ENCODE assay signal across 9 cellular contexts in the genomic region with DNA sequence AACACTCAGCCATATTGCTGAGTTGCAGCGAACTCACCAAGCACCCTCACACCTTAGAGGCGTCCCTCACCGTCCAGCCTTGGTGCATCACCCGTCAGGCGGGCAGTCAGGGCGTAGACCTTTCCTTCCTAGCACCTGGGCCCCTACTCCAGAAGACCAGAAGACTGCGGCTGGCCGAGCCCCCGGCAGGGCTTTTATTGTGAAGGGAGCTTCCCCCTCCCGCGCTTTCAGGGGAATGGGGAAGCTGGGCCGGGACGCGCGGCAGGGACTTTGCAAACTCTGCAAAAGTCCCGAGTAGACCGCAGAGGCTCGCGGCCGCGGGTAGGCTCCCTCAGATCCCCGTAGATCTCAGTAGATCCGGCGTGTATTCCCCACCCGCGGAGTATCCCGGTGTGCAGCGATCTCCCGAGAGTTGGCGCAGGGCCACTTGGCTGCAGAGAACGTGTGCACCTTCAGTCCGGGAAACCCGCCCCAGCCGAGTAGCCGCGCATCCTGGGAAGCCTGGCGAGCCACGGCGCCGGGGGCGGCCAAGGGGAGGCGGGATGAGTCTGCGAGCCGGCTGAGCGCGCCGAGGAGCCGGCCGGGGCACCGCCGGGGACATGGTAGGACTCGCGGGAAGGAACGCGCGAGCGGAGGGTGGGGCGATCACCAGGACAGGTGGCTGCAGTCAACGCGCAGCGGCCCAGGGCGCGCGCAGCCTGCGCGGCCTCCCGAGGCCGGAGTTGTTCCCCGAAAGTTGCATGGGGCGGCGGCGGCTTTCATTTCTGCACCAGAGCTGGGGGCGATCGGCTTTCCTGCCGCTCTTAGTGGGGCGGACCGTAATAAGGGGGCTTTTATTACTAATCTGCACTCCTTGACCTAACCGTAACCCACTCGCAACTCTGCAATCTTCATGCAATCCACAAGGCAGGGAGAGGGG. TPM values are rescaled to one million over a fixed set of nuclear protein-coding genes. Genes with fewer than 3 reads are reported as not detected.
A peak's percentile ranks its signal among the peaks of the same experiment; 100 is the strongest.
DNase-seq lines count a peak whose midpoint lies in the region; ATAC-seq and TF ChIP-seq lines count a peak whose summit lies in the region.
"Had no signal": no experiment of that assay in that cellular context is flagged by ENCODE, and none has a peak within 500 bp of the region (broad histone marks: within the 10 kb centered on the region; RNA-seq: fewer than 3 reads in every experiment).

GASK1A (plus strand) TSS at position 268 of the 919 bp plus-strand sequence; CDS start at position 600, 332 bp downstream.

- H3K27me3 Mint-ChIP-seq in CD8-positive, alpha-beta T cell (ENCODE audit: low read depth): peaks cover 28% of the 10 kb centered on the region
- H3K27me3 Mint-ChIP-seq in activated T-helper 1 cell treated with anti-CD3 and anti-CD28 coated beads, Interleukin-12 subunit alpha, Interleukin-12 subunit beta, Interleukin-2, Interleukin-4 antibody, amounts not matched to agents 30 ng/mL and 10 ng/mL and 1 ng/mL, durations not matched to agents 14 hours and 24 hours and 36 hours (ENCODE audit: insufficient read depth): peaks cover 35% of the 10 kb centered on the region

- ATAC-seq in CD8-positive, alpha-beta T cell: no peak
- ATAC-seq in HG03342 (IDR thresholded peaks at IDR 0.05; ENCODE audit: unreplicated experiment): no peak

- H3K27ac Mint-ChIP-seq in CD8-positive, alpha-beta T cell: no peak within 1 kb of the TSS
- no peak within 1 kb of the TSS for H3K27ac Mint-ChIP-seq in activated T-helper 1 cell treated with anti-CD3 and anti-CD28 coated beads, Interleukin-12 subunit alpha, Interleukin-12 subunit beta, Interleukin-2, Interleukin-4 antibody, amounts not matched to agents 30 ng/mL and 10 ng/mL and 1 ng/mL, durations not matched to agents 14 hours and 24 hours and 36 hours

- H3K9me3 ChIP-seq in CD8-positive, alpha-beta T cell (ENCODE audit: low read length): peaks cover 1% of the 10 kb centered on the region
- H3K9me3 ChIP-seq in left ventricle myocardium inferior (replicated peaks) (peaks cover 15% of the 10 kb centered on the region), parathyroid adenoma (ENCODE audit: control insufficient read depth, low read length) (no peaks in the 10 kb centered on the region)

- peak within 1 kb of the TSS; percentile 57 for H3K4me3 ChIP-seq in CD8-positive, alpha-beta T cell (ENCODE audit: low read depth, low read length)
- H3K4me3 ChIP-seq in left ventricle myocardium inferior (peak within 1 kb of the TSS; percentile 72), parathyroid adenoma (ENCODE audit: low read depth, low read length) (peak within 1 kb of the TSS; percentile 63)

- TF ChIP-seq CTCF in CD8-positive, alpha-beta T cell (IDR thresholded peaks at IDR 0.05): no peak
- no peak for TF ChIP-seq CTCF in left ventricle myocardium inferior (IDR thresholded peaks at IDR 0.05; ENCODE audit: borderline replicate concordance)
- TF ChIP-seq CTCF in parathyroid adenoma (IDR thresholded peaks at IDR 0.05): no peak

- no peaks in the 10 kb centered on the region for H3K79me2 ChIP-seq in parathyroid adenoma

- CTCF ChIA-PET in CD8-positive, alpha-beta T cell (lab: Charles Lee): interaction anchor here (0.8 to 1.2 kb wide), 4 partner anchors 17 to 94 kb away, joined by 3 to 7 read pairs (median 3); no protein-coding TSS in a partner anchor

- peaks cover 4% of the 10 kb centered on the region for H3K36me3 Mint-ChIP-seq in CD8-positive, alpha-beta T cell
- H3K36me3 Mint-ChIP-seq in activated T-helper 1 cell treated with anti-CD3 and anti-CD28 coated beads, Interleukin-12 subunit alpha, Interleukin-12 subunit beta, Interleukin-2, Interleukin-4 antibody, amounts not matched to agents 30 ng/mL and 10 ng/mL and 1 ng/mL, durations not matched to agents 14 hours and 24 hours and 36 hours (ENCODE audit: low read depth): no peaks in the 10 kb centered on the region

- intact Hi-C loops in CD8-positive, alpha-beta T cell (cut with DNase I, micrococcal nuclease): loop anchor here in 1 of 2 experiments (5.0 kb wide), 1 partner anchor 83 kb away; no protein-coding TSS in a partner anchor
- intact Hi-C loops in activated T-helper 1 cell treated with anti-CD3 and anti-CD28 coated beads, Interleukin-12 subunit alpha, Interleukin-12 subunit beta, Interleukin-2, Interleukin-4 antibody, amounts not matched to agents 30 ng/mL and 10 ng/mL and 1 ng/mL, durations not matched to agents 14 hours and 24 hours and 36 hours (cut with micrococcal nuclease): no loop called here
- intact Hi-C loops in left ventricle myocardium inferior (cut with micrococcal nuclease): no loop called here

- peaks cover 9% of the 10 kb centered on the region for H3K9me3 Mint-ChIP-seq in CD8-positive, alpha-beta T cell
- H3K9me3 Mint-ChIP-seq in activated T-helper 1 cell treated with anti-CD3 and anti-CD28 coated beads, Interleukin-12 subunit alpha, Interleukin-12 subunit beta, Interleukin-2, Interleukin-4 antibody, amounts not matched to agents 30 ng/mL and 10 ng/mL and 1 ng/mL, durations not matched to agents 14 hours and 24 hours and 36 hours: peaks cover 12% of the 10 kb centered on the region

- peaks cover 10% of the 10 kb centered on the region for H3K27me3 ChIP-seq in CD8-positive, alpha-beta T cell (ENCODE audit: insufficient read depth, low read length)
- H3K27me3 ChIP-seq in left ventricle myocardium inferior (ENCODE audit: low read depth) (peaks cover 70% of the 10 kb centered on the region), parathyroid adenoma (ENCODE audit: control insufficient read depth, insufficient read depth, low read length) (no peaks in the 10 kb centered on the region)

- peak within 1 kb of the TSS; percentile 78 for H3K4me3 Mint-ChIP-seq in CD8-positive, alpha-beta T cell
- peak within 1 kb of the TSS; percentile 33 for H3K4me3 Mint-ChIP-seq in activated T-helper 1 cell treated with anti-CD3 and anti-CD28 coated beads, Interleukin-12 subunit alpha, Interleukin-12 subunit beta, Interleukin-2, Interleukin-4 antibody, amounts not matched to agents 30 ng/mL and 10 ng/mL and 1 ng/mL, durations not matched to agents 14 hours and 24 hours and 36 hours

- H3K4me2 ChIP-seq in parathyroid adenoma (ENCODE audit: low read length): peak within 1 kb of the TSS; percentile 95

- peaks cover 9% of the 10 kb centered on the region for H3K4me1 Mint-ChIP-seq in CD8-positive, alpha-beta T cell (ENCODE audit: low read depth)
- H3K4me1 Mint-ChIP-seq in activated T-helper 1 cell treated with anti-CD3 and anti-CD28 coated beads, Interleukin-12 subunit alpha, Interleukin-12 subunit beta, Interleukin-2, Interleukin-4 antibody, amounts not matched to agents 30 ng/mL and 10 ng/mL and 1 ng/mL, durations not matched to agents 14 hours and 24 hours and 36 hours (ENCODE audit: low read depth): no peaks in the 10 kb centered on the region

- no peak within 1 kb of the TSS for H3K9ac ChIP-seq in parathyroid adenoma

- no peak within 1 kb of the TSS for H3K27ac ChIP-seq in CD8-positive, alpha-beta T cell (ENCODE audit: low read depth, low read length)
- no peak within 1 kb of the TSS for H3K27ac ChIP-seq in left ventricle myocardium inferior (replicated peaks)
- no peak within 1 kb of the TSS for H3K27ac ChIP-seq in parathyroid adenoma

- peak within 1 kb of the TSS; percentile 78 for H2AFZ ChIP-seq in parathyroid adenoma

- H3K4me1 ChIP-seq in CD8-positive, alpha-beta T cell (ENCODE audit: insufficient read depth, low read length): peaks cover 4% of the 10 kb centered on the region
- H3K4me1 ChIP-seq in left ventricle myocardium inferior (peaks cover 16% of the 10 kb centered on the region), parathyroid adenoma (no peaks in the 10 kb centered on the region)

- peak in 3 of 7 experiments; percentile 15 to 58 (median 26) for DNase-seq in CD8-positive, alpha-beta T cell
- peak; percentile 61 to 69 for DNase-seq in Kasumi-1 (lab: John Stamatoyannopoulos, UW)
- no peak for DNase-seq in activated T-helper 1 cell treated with anti-CD3 and anti-CD28 coated beads, Interleukin-12 subunit alpha, Interleukin-12 subunit beta, Interleukin-2, Interleukin-4 antibody, amounts not matched to agents 30 ng/mL and 10 ng/mL and 1 ng/mL, durations not matched to agents 14 hours and 24 hours and 36 hours (ENCODE audit: low spot score)
- DNase-seq in left ventricle myocardium inferior: peak; percentile 49
- no peak for DNase-seq in SHP77 treated with DMSO at 0.1 percent for 48 hours (lab: John Stamatoyannopoulos, UW)
- no peak for DNase-seq in HT-29 (ENCODE audit: low spot score)

- H3K36me3 ChIP-seq in CD8-positive, alpha-beta T cell (ENCODE audit: insufficient read depth, low read length): no peaks in the 10 kb centered on the region
- H3K36me3 ChIP-seq in left ventricle myocardium inferior: no peaks in the 10 kb centered on the region
- H3K36me3 ChIP-seq in parathyroid adenoma (ENCODE audit: control insufficient read depth, insufficient read depth, low read length): no peaks in the 10 kb centered on the region

- POLR2A ChIA-PET in CD8-positive, alpha-beta T cell (lab: Charles Lee): no interaction called here

RNA-seq across cellular contexts. Expression of gene GASK1A, which starts in this region (rescaled TPM):
- total RNA-seq in CD8-positive, alpha-beta T cell: under 1 TPM in 1 of 2 experiments, not detected in 1; 0.19 TPM
- total RNA-seq in activated T-helper 1 cell treated with anti-CD3 and anti-CD28 coated beads, Interleukin-12 subunit alpha, Interleukin-12 subunit beta, Interleukin-2, Interleukin-4 antibody, amounts not matched to agents 30 ng/mL and 10 ng/mL and 1 ng/mL, durations not matched to agents 14 hours and 24 hours and 36 hours: not detected in 2 replicates
- total RNA-seq in left ventricle myocardium inferior: 1.6 TPM
- 0.18 TPM in 1 of 2 replicates, not detected in the other for total RNA-seq in HT-29 (2014; rRNA removed; shearing (Covaris generic))
- total RNA-seq: LHCN-M2 had no signal

Comparison
In these comparisons a context has a peak if more than half of its experiments do, and no peak if none do; other contexts are left out.
1. DNase-seq: peak in Kasumi-1 (2 of 2) and left ventricle myocardium inferior (single experiment); none in activated T-helper 1 cell treated with anti-CD3 and anti-CD28 coated beads, Interleukin-12 subunit alpha, Interleukin-12 subunit beta, Interleukin-2, Interleukin-4 antibody, amounts not matched to agents 30 ng/mL and 10 ng/mL and 1 ng/mL, durations not matched to agents 14 hours and 24 hours and 36 hours (single experiment), SHP77 treated with DMSO at 0.1 percent for 48 hours (single experiment) and HT-29 (single experiment).
2. Peak in every context shown above with its lines, with median percentiles within 50 percentile points of each other: H3K4me3 ChIP-seq.